8 cellular contexts compared by ENCODE assay signal in genomic region chr18:36572135-36572856, GRCh38.
DNase-seq lines count a peak whose midpoint lies in the region; ATAC-seq, FAIRE-seq and TF ChIP-seq lines count a peak whose summit lies in the region.

No MANE protein-coding gene starts in this region.

- H3K9me3 ChIP-seq in PC-9 (ENCODE audit: insufficient read depth, low read depth) (no peaks in the 10 kb centered on the region), endothelial cell of umbilical vein (replicated peaks; ENCODE audit: control insufficient read depth, insufficient read depth, low read length) (no peaks in the 10 kb centered on the region)

- ATAC-seq in HG03342 (IDR thresholded peaks at IDR 0.05; ENCODE audit: unreplicated experiment) = peak; percentile 52
- ATAC-seq in GM21367 (IDR thresholded peaks at IDR 0.05; ENCODE audit: unreplicated experiment) = no peak
- no peak for ATAC-seq in GM21717 (IDR thresholded peaks at IDR 0.05; ENCODE audit: unreplicated experiment)

- H4K20me1 ChIP-seq in PC-9 (ENCODE audit: insufficient read depth) (no peaks in the 10 kb centered on the region), endothelial cell of umbilical vein (replicated peaks; ENCODE audit: control insufficient read depth, extremely low read depth, insufficient read depth, low read length) (no peaks in the 10 kb centered on the region)

- H3K27me3 ChIP-seq in PC-9 (ENCODE audit: insufficient read depth, low read depth) (no peaks in the 10 kb centered on the region), endothelial cell of umbilical vein (ENCODE audit: control insufficient read depth in 2 of 2, insufficient read depth in 2 of 2, low read length in 2 of 2) (peaks cover 2 to 4% of the 10 kb centered on the region in 2 experiments)

- TF ChIP-seq CTCF in PC-9 (conservative IDR thresholded peaks at IDR 0.05) = peak; percentile 57
- TF ChIP-seq CTCF in endothelial cell of umbilical vein (IDR thresholded peaks at IDR 0.05; ENCODE audit: extremely low read depth in 1 of 2, insufficient read depth in 1 of 2, low read depth in 1 of 2, low read length in 2 of 2) = peak; percentile 39 to 43

- intact Hi-C loops in PC-9 (cut with micrococcal nuclease; ENCODE audit: unreplicated experiment) (loop anchor here (2.0 kb wide), 3 partner anchors 185 to 285 kb away; partner anchors contain the start of gene FHOD3), endothelial cell of umbilical vein (cut with micrococcal nuclease) (loop anchor here (1.0 to 10.0 kb wide), 4 partner anchors 63 to 557 kb away; partner anchors contain the start of gene FHOD3)

- H3K36me3 ChIP-seq in PC-9 (ENCODE audit: low read depth) (no peaks in the 10 kb centered on the region), endothelial cell of umbilical vein (ENCODE audit: control insufficient read depth in 2 of 2, extremely low read depth in 1 of 2, insufficient read depth in 2 of 2, low read length in 2 of 2) (no peaks in the 10 kb centered on the region)

- DNase-seq in NCI-H1436 (lab: John Stamatoyannopoulos, UW) (peak; percentile 40), NCI-H1436 treated with DMSO at 0.1 percent for 48 hours (lab: John Stamatoyannopoulos, UW) (no peak), PC-9 (peak in 1 of 2 experiments; percentile 35), endothelial cell of umbilical vein (ENCODE audit: low read depth, low spot score) (peak; percentile 44), myocyte (ENCODE audit: low read depth) (peak; percentile 79)

- POLR2A ChIA-PET in PC-9 (lab: Charles Lee; ENCODE audit: unreplicated experiment) (no interaction called here), endothelial cell of umbilical vein (lab: Charles Lee) (no interaction called here)

- H3K4me2 ChIP-seq in PC-9 (no peak overlapping the region), endothelial cell of umbilical vein (ENCODE audit: insufficient read depth, low read length) (no peak overlapping the region)

- CTCF ChIA-PET in PC-9 (lab: Charles Lee) (interaction anchor here (0.6 to 0.7 kb wide), 3 partner anchors 65 to 464 kb away, joined by 4 to 7 read pairs (median 4); no protein-coding TSS in a partner anchor), endothelial cell of umbilical vein (lab: Charles Lee) (interaction anchor here (0.9 to 3.6 kb wide), 9 partner anchors 12 to 477 kb away, joined by 3 to 41 read pairs (median 5); no protein-coding TSS in a partner anchor)

- no peaks in the 10 kb centered on the region for H3F3A ChIP-seq in PC-9 (ENCODE audit: insufficient read depth, low read depth)

- FAIRE-seq in endothelial cell of umbilical vein (lab: Jason Lieb, UNC) = peak; percentile 74

- H3K79me2 ChIP-seq in PC-9 (ENCODE audit: low read depth) = no peaks in the 10 kb centered on the region
- no peaks in the 10 kb centered on the region for H3K79me2 ChIP-seq in endothelial cell of umbilical vein (ENCODE audit: control insufficient read depth, insufficient read depth, low read length)

- BruUV-seq in PC-9 (replicated peaks; lab: Mats Ljungman, UMichigan) (no TSS peak), endothelial cell of umbilical vein (replicated peaks; lab: Mats Ljungman, UMichigan) (no TSS peak)

- dilution Hi-C loops in endothelial cell of umbilical vein (cut with MboI; ENCODE audit: extremely low pct_ligation_motif_present, low sequenced_read_pairs) = no loop called here

- H3K4me3 ChIP-seq in PC-9 (no peak overlapping the region), endothelial cell of umbilical vein (replicated peaks in 1 of 3; ENCODE audit: insufficient read depth in 1 of 3, low read depth in 1 of 3, low read length in 3 of 3) (no peak overlapping the region)

- no peak for TF ChIP-seq POLR2A in endothelial cell of umbilical vein (IDR thresholded peaks at IDR 0.05; ENCODE audit: low read depth, low read length)

- no peak overlapping the region for H3K27ac ChIP-seq in PC-9
- H3K27ac ChIP-seq in endothelial cell of umbilical vein (ENCODE audit: insufficient read depth, low read depth, low read length) = no peak overlapping the region

- H3K9me1 ChIP-seq in endothelial cell of umbilical vein (replicated peaks; ENCODE audit: control insufficient read depth, extremely low read depth, insufficient read depth, low read length) = no peaks in the 10 kb centered on the region

- no peaks in the 10 kb centered on the region for H3K4me1 ChIP-seq in PC-9 (replicated peaks; ENCODE audit: insufficient read depth)
- H3K4me1 ChIP-seq in endothelial cell of umbilical vein (ENCODE audit: control insufficient read depth, extremely low read depth, insufficient read depth, low read length) = no peaks in the 10 kb centered on the region

- no peaks in the 10 kb centered on the region for H3K9me2 ChIP-seq in PC-9 (ENCODE audit: insufficient read depth)

- no peak overlapping the region for H3K9ac ChIP-seq in endothelial cell of umbilical vein (replicated peaks; ENCODE audit: extremely low read depth, insufficient read depth, low read length)

- H2AFZ ChIP-seq in PC-9 (no peak overlapping the region), endothelial cell of umbilical vein (ENCODE audit: low read depth, low read length) (no peak overlapping the region)

TF ChIP-seq in endothelial cell of umbilical vein, 7 proteins besides CTCF, POLR2A, EP300 and RAD21:
- TF ChIP-seq POLR2AphosphoS5 (IDR thresholded peaks at IDR 0.05; ENCODE audit: insufficient read depth, low read depth, low read length) = no peak
- TF ChIP-seq EZH2 (IDR thresholded peaks at IDR 0.05; ENCODE audit: borderline replicate concordance, low read depth, low read length, severe bottlenecking) = no peak
- no peak for TF ChIP-seq JUN (IDR thresholded peaks at IDR 0.05; ENCODE audit: borderline replicate concordance, insufficient read depth, insufficient read length, low read depth)
- no peak for TF ChIP-seq GATA2 (IDR thresholded peaks at IDR 0.05; ENCODE audit: insufficient read depth, insufficient read length, low read depth, low read length)
- no peak for TF ChIP-seq MAX (IDR thresholded peaks at IDR 0.05; ENCODE audit: insufficient read depth, insufficient read length)
- TF ChIP-seq MYC (IDR thresholded peaks at IDR 0.05; ENCODE audit: low read depth, low read length) = no peak
- no peak for TF ChIP-seq FOS (IDR thresholded peaks at IDR 0.05; ENCODE audit: borderline replicate concordance, insufficient read depth, low read length)
